Comparison of ENCODE assay signal across 1 cellular context in the genomic region with DNA sequence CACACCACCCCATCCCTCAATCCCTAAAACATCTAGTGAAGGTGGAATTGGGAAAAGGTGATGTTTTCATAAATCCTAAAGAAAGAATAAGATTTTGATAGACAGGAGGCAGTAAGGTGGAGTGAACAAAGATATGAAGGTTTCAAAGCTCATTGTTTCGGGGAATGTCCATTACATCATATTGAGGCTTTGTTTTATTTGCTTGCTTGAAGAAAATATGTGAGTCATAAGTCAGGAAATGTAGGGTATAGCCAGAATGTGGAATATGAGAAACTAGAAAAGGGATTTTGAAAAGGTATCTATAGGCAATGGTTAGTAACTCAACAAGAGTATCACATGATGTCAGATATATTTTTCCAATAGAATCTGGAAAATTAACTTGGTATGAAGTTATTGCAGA.
TF ChIP-seq lines count a peak whose summit lies in the region.

No MANE protein-coding gene starts in this region.

TF ChIP-seq in HepG2, 621 proteins besides CTCF, POLR2A, EP300 and RAD21:
- TF ChIP-seq, protein P1, sequence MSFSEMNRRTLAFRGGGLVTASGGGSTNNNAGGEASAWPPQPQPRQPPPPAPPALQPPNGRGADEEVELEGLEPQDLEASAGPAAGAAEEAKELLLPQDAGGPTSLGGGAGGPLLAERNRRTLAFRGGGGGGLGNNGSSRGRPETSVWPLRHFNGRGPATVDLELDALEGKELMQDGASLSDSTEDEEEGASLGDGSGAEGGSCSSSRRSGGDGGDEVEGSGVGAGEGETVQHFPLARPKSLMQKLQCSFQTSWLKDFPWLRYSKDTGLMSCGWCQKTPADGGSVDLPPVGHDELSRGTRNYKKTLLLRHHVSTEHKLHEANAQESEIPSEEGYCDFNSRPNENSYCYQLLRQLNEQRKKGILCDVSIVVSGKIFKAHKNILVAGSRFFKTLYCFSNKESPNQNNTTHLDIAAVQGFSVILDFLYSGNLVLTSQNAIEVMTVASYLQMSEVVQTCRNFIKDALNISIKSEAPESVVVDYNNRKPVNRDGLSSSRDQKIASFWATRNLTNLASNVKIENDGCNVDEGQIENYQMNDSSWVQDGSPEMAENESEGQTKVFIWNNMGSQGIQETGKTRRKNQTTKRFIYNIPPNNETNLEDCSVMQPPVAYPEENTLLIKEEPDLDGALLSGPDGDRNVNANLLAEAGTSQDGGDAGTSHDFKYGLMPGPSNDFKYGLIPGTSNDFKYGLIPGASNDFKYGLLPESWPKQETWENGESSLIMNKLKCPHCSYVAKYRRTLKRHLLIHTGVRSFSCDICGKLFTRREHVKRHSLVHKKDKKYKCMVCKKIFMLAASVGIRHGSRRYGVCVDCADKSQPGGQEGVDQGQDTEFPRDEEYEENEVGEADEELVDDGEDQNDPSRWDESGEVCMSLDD (CRISPR knock-in tag; IDR thresholded peaks at IDR 0.05; ENCODE audit: borderline replicate concordance), result no peak
- TF ChIP-seq ATF7 (IDR thresholded peaks at IDR 0.05) (0 out of 2 replicates have a peak, but pooled peaks have one; percentile 37), ATF7 (CRISPR knock-in tag; IDR thresholded peaks at IDR 0.05) (no peak)
